23 cellular contexts compared by ENCODE assay signal in the genomic region with DNA sequence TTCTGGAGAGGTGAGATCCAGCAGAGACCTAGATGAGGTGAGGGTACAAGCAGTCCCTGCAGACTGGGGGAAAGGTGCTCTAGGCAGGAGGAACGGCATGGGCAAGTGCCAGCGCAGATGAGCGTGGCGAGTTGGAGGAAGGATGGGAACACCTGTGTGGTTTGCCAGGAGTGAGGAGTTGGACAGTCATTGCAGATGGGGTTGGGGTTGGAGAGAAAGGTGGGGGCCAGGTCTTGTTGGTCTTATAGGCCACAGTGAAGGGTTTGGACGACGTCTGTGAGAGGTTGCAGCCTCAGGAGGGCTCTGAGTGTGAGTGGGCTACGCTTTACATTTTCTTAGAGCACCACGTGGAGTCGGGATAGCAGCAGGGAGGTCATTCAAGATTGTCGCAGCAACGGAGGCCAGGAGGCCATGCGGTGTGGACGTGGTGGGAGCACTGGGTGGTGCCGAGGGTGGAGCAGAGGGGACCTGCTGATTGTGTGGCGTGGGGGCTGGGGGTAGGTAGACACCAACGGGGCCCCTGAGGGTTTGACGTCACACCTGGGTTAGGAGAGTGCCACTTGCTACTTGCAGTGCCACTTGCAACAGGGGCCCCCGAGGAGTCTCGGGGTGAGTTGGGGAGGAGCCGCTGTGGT.
A peak's percentile ranks its signal among the peaks of the same experiment; 100 is the strongest.
DNase-seq lines count a peak whose midpoint lies in the region; ATAC-seq and TF ChIP-seq lines count a peak whose summit lies in the region.
"Had no signal": no experiment of that assay in that cellular context is flagged by ENCODE, and none has a peak within 500 bp of the region (broad histone marks: within the 10 kb centered on the region; RNA-seq: fewer than 3 reads in every experiment).

No MANE protein-coding gene starts in this region.

- ATAC-seq in activated naive CD4-positive, alpha-beta T cell treated with anti-CD3 and anti-CD28 coated beads, Interleukin-2, amount 50 U/mL, for 72 hours = no peak
- ATAC-seq in DND-41 (ENCODE audit: insufficient read depth, low read depth) = peak; percentile 12; the same call in 1 of the 3 replicates
- no peak for ATAC-seq in activated T-helper 17 cell treated with anti-CD3 and anti-CD28 coated beads, Interleukin-2, amount 50 U/mL, for 72 hours (replicated peaks)
- ATAC-seq: CD8-positive, alpha-beta T cell; GM23338 had no signal

- H3K4me3 Mint-ChIP-seq in activated naive CD4-positive, alpha-beta T cell treated with anti-CD3 and anti-CD28 coated beads, Interleukin-2, amount 50 U/mL, for 24 hours = no peak overlapping the region
- no peak overlapping the region for H3K4me3 Mint-ChIP-seq in activated T-helper 17 cell treated with anti-CD3 and anti-CD28 coated beads, Interleukin-2, amount 50 U/mL, for 72 hours
- H3K4me3 Mint-ChIP-seq in type B pancreatic cell (no peak overlapping the region), nephron progenitor cell (no peak overlapping the region)
- H3K4me3 Mint-ChIP-seq: CD8-positive, alpha-beta T cell; GM23338; IgD-negative memory B cell had no signal

- no peak overlapping the region for H3K4me3 ChIP-seq in DND-41 (ENCODE audit: low read depth in 1 of 2, low read length in 2 of 2)
- H3K4me3 ChIP-seq: BLaER1, GM23338 had no signal

- no peaks in the 10 kb centered on the region for H3K27me3 ChIP-seq in DND-41 (ENCODE audit: insufficient read depth, low read length, poor library complexity)
- H3K27me3 ChIP-seq: BLaER1 had no signal

- no peak overlapping the region for H3K27ac ChIP-seq in DND-41 (ENCODE audit: low read length)
- H3K27ac ChIP-seq: BLaER1, RWPE1 had no signal

- H2AFZ ChIP-seq in DND-41 (ENCODE audit: low read depth, low read length) = no peak overlapping the region
- H2AFZ ChIP-seq: GM23338 had no signal

- peaks cover 53% of the 10 kb centered on the region for H3K36me3 ChIP-seq in DND-41 (ENCODE audit: insufficient read depth, low read length)

- H3K4me1 Mint-ChIP-seq in activated naive CD4-positive, alpha-beta T cell treated with anti-CD3 and anti-CD28 coated beads, Interleukin-2, amount 50 U/mL, for 24 hours = no peaks in the 10 kb centered on the region
- H3K4me1 Mint-ChIP-seq in activated T-helper 17 cell treated with anti-CD3 and anti-CD28 coated beads, Interleukin-2, amount 50 U/mL, for 72 hours = peaks cover 6% of the 10 kb centered on the region
- no peaks in the 10 kb centered on the region for H3K4me1 Mint-ChIP-seq in type B pancreatic cell (ENCODE audit: unreplicated experiment)
- H3K4me1 Mint-ChIP-seq in nephron progenitor cell = no peaks in the 10 kb centered on the region
- H3K4me1 Mint-ChIP-seq: GM23338 had no signal

- no peaks in the 10 kb centered on the region for H3K27me3 Mint-ChIP-seq in activated naive CD4-positive, alpha-beta T cell treated with anti-CD3 and anti-CD28 coated beads, Interleukin-2, amount 50 U/mL, for 24 hours
- no peaks in the 10 kb centered on the region for H3K27me3 Mint-ChIP-seq in activated T-helper 17 cell treated with anti-CD3 and anti-CD28 coated beads, Interleukin-2, amount 50 U/mL, for 72 hours
- H3K27me3 Mint-ChIP-seq in type B pancreatic cell (no peaks in the 10 kb centered on the region), nephron progenitor cell (ENCODE audit: low read depth, poor library complexity) (no peaks in the 10 kb centered on the region)
- H3K27me3 Mint-ChIP-seq: IgD-negative memory B cell had no signal

- H3K9me3 ChIP-seq in DND-41 (ENCODE audit: insufficient read depth, low read length, severe bottlenecking) = no peaks in the 10 kb centered on the region
- H3K9me3 ChIP-seq: BLaER1 had no signal

- no peak overlapping the region for H3K4me2 ChIP-seq in DND-41 (ENCODE audit: insufficient read depth, low read length)
- H3K4me2 ChIP-seq: BLaER1, GM23338 had no signal

- no peak overlapping the region for H3K9ac ChIP-seq in DND-41 (ENCODE audit: low read depth, low read length)
- H3K9ac ChIP-seq: BLaER1 had no signal

- peak overlapping the region; percentile 71 for H3K27ac Mint-ChIP-seq in activated naive CD4-positive, alpha-beta T cell treated with anti-CD3 and anti-CD28 coated beads, Interleukin-2, amount 50 U/mL, for 24 hours
- peak overlapping the region in 1 of 2 donors; percentile 78 for H3K27ac Mint-ChIP-seq in activated naive CD4-positive, alpha-beta T cell treated with anti-CD3 and anti-CD28 coated beads, Interleukin-2, amount 50 U/mL, for 72 hours
- H3K27ac Mint-ChIP-seq in activated T-helper 17 cell treated with anti-CD3 and anti-CD28 coated beads, Interleukin-2, amount 50 U/mL, for 72 hours = peak overlapping the region; percentile 21
- H3K27ac Mint-ChIP-seq in type B pancreatic cell = no peak overlapping the region
- no peak overlapping the region for H3K27ac Mint-ChIP-seq in nephron progenitor cell
- H3K27ac Mint-ChIP-seq: CD8-positive, alpha-beta T cell; GM23338; IgD-negative memory B cell had no signal

- peaks cover 35% of the 10 kb centered on the region for H3K36me3 Mint-ChIP-seq in activated naive CD4-positive, alpha-beta T cell treated with anti-CD3 and anti-CD28 coated beads, Interleukin-2, amount 50 U/mL, for 24 hours
- H3K36me3 Mint-ChIP-seq in activated naive CD4-positive, alpha-beta T cell treated with anti-CD3 and anti-CD28 coated beads, Interleukin-2, amount 50 U/mL, for 72 hours = peaks cover 36 to 50% of the 10 kb centered on the region in 2 donors
- H3K36me3 Mint-ChIP-seq in activated T-helper 17 cell treated with anti-CD3 and anti-CD28 coated beads, Interleukin-2, amount 50 U/mL, for 72 hours (ENCODE audit: low read depth) = peaks cover 94% of the 10 kb centered on the region
- H3K36me3 Mint-ChIP-seq in type B pancreatic cell (peaks cover 40% of the 10 kb centered on the region), nephron progenitor cell (ENCODE audit: low read depth) (peaks cover 87% of the 10 kb centered on the region)

- no peaks in the 10 kb centered on the region for H3K9me3 Mint-ChIP-seq in activated naive CD4-positive, alpha-beta T cell treated with anti-CD3 and anti-CD28 coated beads, Interleukin-2, amount 50 U/mL, for 24 hours
- no peaks in the 10 kb centered on the region for H3K9me3 Mint-ChIP-seq in activated naive CD4-positive, alpha-beta T cell treated with anti-CD3 and anti-CD28 coated beads, Interleukin-2, amount 50 U/mL, for 72 hours
- no peaks in the 10 kb centered on the region for H3K9me3 Mint-ChIP-seq in activated T-helper 17 cell treated with anti-CD3 and anti-CD28 coated beads, Interleukin-2, amount 50 U/mL, for 72 hours
- H3K9me3 Mint-ChIP-seq in type B pancreatic cell (no peaks in the 10 kb centered on the region), nephron progenitor cell (no peaks in the 10 kb centered on the region)
- H3K9me3 Mint-ChIP-seq: CD8-positive, alpha-beta T cell; IgD-negative memory B cell had no signal

- no peaks in the 10 kb centered on the region for H4K20me1 ChIP-seq in DND-41 (ENCODE audit: insufficient read depth, low read length)
- H4K20me1 ChIP-seq: BLaER1 had no signal

- H3K79me2 ChIP-seq in DND-41 (ENCODE audit: insufficient read depth, low read length) = no peaks in the 10 kb centered on the region

- TF ChIP-seq CTCF in DND-41 (IDR thresholded peaks at IDR 0.05; ENCODE audit: borderline replicate concordance, extremely low read depth, low read length, poor library complexity, severe bottlenecking) = no peak
- no peak for TF ChIP-seq CTCF in type B pancreatic cell (conservative IDR thresholded peaks at IDR 0.05)
- no peak for TF ChIP-seq CTCF in nephron progenitor cell (IDR thresholded peaks at IDR 0.05)

- DNase-seq in activated naive CD4-positive, alpha-beta T cell treated with anti-CD3 and anti-CD28 coated beads, Interleukin-2, amount 50 U/mL, for 72 hours (ENCODE audit: low spot score in 2 of 2) = no peak
- DNase-seq in DND-41 = no peak
- peak; percentile 49 for DNase-seq in type B pancreatic cell (ENCODE audit: extremely low spot score, unreplicated experiment)
- no peak for DNase-seq in NCI-H187 treated with DMSO at 0.1 percent for 48 hours (lab: John Stamatoyannopoulos, UW)
- DNase-seq in nephron progenitor cell = no peak
- DNase-seq: Calu3; DMS153; MV-4-11; NCI-H1105 treated with DMSO at 0.1 percent for 48 hours; NCI-H2081; NCI-H2171; NCI-H345; NCI-H524; NCI-H774; NK-92 treated with Interleukin-12 subunit alpha and Interleukin-12 subunit beta, amount 100 ng/mL, for 24 hours; SHP77 treated with DMSO at 0.1 percent for 48 hours had no signal

- no peaks in the 10 kb centered on the region for H3K4me1 ChIP-seq in DND-41 (ENCODE audit: insufficient read depth, low read length)
- H3K4me1 ChIP-seq: BLaER1 had no signal

Comparison
In these comparisons a context has a peak if more than half of its experiments do, and no peak if none do; other contexts are left out.
1. H3K27ac Mint-ChIP-seq: peak in activated naive CD4-positive, alpha-beta T cell treated with anti-CD3 and anti-CD28 coated beads, Interleukin-2, amount 50 U/mL, for 24 hours (single experiment) and activated T-helper 17 cell treated with anti-CD3 and anti-CD28 coated beads, Interleukin-2, amount 50 U/mL, for 72 hours (single experiment); none in type B pancreatic cell (single experiment) and nephron progenitor cell (single experiment).